In genomic region chr15:99565281-99566156, GRCh38 we compare ENCODE assay signal across 8 cellular contexts. TPM values are rescaled to one million over a fixed set of nuclear protein-coding genes. Genes with fewer than 3 reads are reported as not detected.
DNase-seq lines count a peak whose midpoint lies in the region; ATAC-seq and TF ChIP-seq lines count a peak whose summit lies in the region.

Gene MEF2A, plus strand, starts transcription at chr15:99565984. Its CDS starts 67,136 bp downstream, at chr15:99633120.

- peaks cover 25% of the 10 kb centered on the region for H3K4me1 Mint-ChIP-seq in T-helper 17 cell
- H3K4me1 Mint-ChIP-seq in progenitor cell of endocrine pancreas (ENCODE audit: low read depth): peaks cover 20% of the 10 kb centered on the region

- H3K4me3 Mint-ChIP-seq in T-helper 17 cell (peak within 1 kb of the TSS; percentile 98), progenitor cell of endocrine pancreas (ENCODE audit: low read depth) (peak within 1 kb of the TSS; percentile 98)

- peak; percentile 91 for DNase-seq in GM13976 (ENCODE audit: low spot score)
- DNase-seq in NCI-H1694 (lab: John Stamatoyannopoulos, UW): peak; percentile 63
- peak; percentile 80 to 87 (median 82) for DNase-seq in T-helper 17 cell
- DNase-seq in amygdala (lab: John Stamatoyannopoulos, UW): peak; percentile 52 to 95 (median 86)
- DNase-seq in left ventricle myocardium superior: peak; percentile 97
- peak; percentile 89 for DNase-seq in progenitor cell of endocrine pancreas (ENCODE audit: low spot score, unreplicated experiment)
- DNase-seq in upper lobe of right lung: peak; percentile 98

- H3K9me3 ChIP-seq in T-helper 17 cell (ENCODE audit: control insufficient read depth, low read length, poor library complexity, severe bottlenecking) (no peaks in the 10 kb centered on the region), upper lobe of right lung (no peaks in the 10 kb centered on the region)

- peak; percentile 58 for ATAC-seq in HG02852 (IDR thresholded peaks at IDR 0.05; ENCODE audit: unreplicated experiment)
- peak; percentile 81 for ATAC-seq in T-helper 17 cell
- ATAC-seq in left ventricle myocardium superior: peak; percentile 79
- ATAC-seq in upper lobe of right lung: peak; percentile 89

- H3K27ac Mint-ChIP-seq in T-helper 17 cell (peak within 1 kb of the TSS; percentile 92), progenitor cell of endocrine pancreas (peak within 1 kb of the TSS; percentile 99)

- H3K27me3 ChIP-seq in upper lobe of right lung: no peaks in the 10 kb centered on the region

- peaks cover 26% of the 10 kb centered on the region for H3K4me1 ChIP-seq in upper lobe of right lung

- H3K27me3 Mint-ChIP-seq in T-helper 17 cell (no peaks in the 10 kb centered on the region), progenitor cell of endocrine pancreas (peaks cover 26% of the 10 kb centered on the region)

- peak within 1 kb of the TSS; percentile 72 for H3K4me3 ChIP-seq in upper lobe of right lung

- intact Hi-C loops in left ventricle myocardium superior (cut with micrococcal nuclease) (no loop called here), upper lobe of right lung (cut with DNase I) (no loop called here)

- peak within 1 kb of the TSS; percentile 95 for H3K27ac ChIP-seq in upper lobe of right lung

- H3K36me3 Mint-ChIP-seq in T-helper 17 cell (ENCODE audit: low read depth) (no peaks in the 10 kb centered on the region), progenitor cell of endocrine pancreas (ENCODE audit: insufficient read depth) (no peaks in the 10 kb centered on the region)

- no peaks in the 10 kb centered on the region for H3K36me3 ChIP-seq in upper lobe of right lung

- in situ Hi-C loops in GM13976 (cut with MboI; ENCODE audit: low sequenced_read_pairs, unreplicated experiment): no loop called here

- no peaks in the 10 kb centered on the region for H3K9me3 Mint-ChIP-seq in progenitor cell of endocrine pancreas (ENCODE audit: low read depth)

- no peak for TF ChIP-seq CTCF in GM13976 (IDR thresholded peaks at IDR 0.05; ENCODE audit: borderline replicate concordance, control extremely low read depth, extremely low read depth, insufficient read depth, missing control alignments)
- no peak for TF ChIP-seq CTCF in progenitor cell of endocrine pancreas (IDR thresholded peaks at IDR 0.05; ENCODE audit: unreplicated experiment)
- TF ChIP-seq CTCF in upper lobe of right lung (IDR thresholded peaks at IDR 0.05): no peak

RNA-seq across cellular contexts. Expression of gene MEF2A, which starts in this region (rescaled TPM):
- total RNA-seq in T-helper 17 cell: 10 to 100 TPM; 22.9 to 24.2 TPM
- 160 TPM for total RNA-seq in left ventricle myocardium superior
- 36.2 TPM in 2 replicates for total RNA-seq in progenitor cell of endocrine pancreas
- total RNA-seq in upper lobe of right lung: 86.8 TPM

Comparison
In these comparisons a context has a peak if more than half of its experiments do, and no peak if none do; other contexts are left out.
1. Peak in every context shown above with its lines: DNase-seq, ATAC-seq, H3K4me3 ChIP-seq and H3K27ac ChIP-seq.